Comparison of ENCODE assay signal across 9 cellular contexts in the genomic region with DNA sequence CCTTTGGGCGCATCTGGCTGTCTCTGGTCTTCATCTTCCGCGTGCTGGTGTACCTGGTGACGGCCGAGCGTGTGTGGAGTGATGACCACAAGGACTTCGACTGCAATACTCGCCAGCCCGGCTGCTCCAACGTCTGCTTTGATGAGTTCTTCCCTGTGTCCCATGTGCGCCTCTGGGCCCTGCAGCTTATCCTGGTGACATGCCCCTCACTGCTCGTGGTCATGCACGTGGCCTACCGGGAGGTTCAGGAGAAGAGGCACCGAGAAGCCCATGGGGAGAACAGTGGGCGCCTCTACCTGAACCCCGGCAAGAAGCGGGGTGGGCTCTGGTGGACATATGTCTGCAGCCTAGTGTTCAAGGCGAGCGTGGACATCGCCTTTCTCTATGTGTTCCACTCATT. TPM values are rescaled to one million over a fixed set of nuclear protein-coding genes. Genes with fewer than 3 reads are reported as not detected.
"Had no signal": no experiment of that assay in that cellular context is flagged by ENCODE, and none has a peak within 500 bp of the region (broad histone marks: within the 10 kb centered on the region; RNA-seq: fewer than 3 reads in every experiment).

No MANE protein-coding gene starts in this region.

- H3K4me2 ChIP-seq: GM23338 had no signal

- H2AFZ ChIP-seq: GM23338 had no signal

- H3K4me3 ChIP-seq: GM23338 had no signal

- DNase-seq: H9, HCEC 1CT, KBM-7 had no signal

- FAIRE-seq: H1, H54, HTR-8/SVneo had no signal

- ATAC-seq: GM23338 had no signal

RNA-seq across cellular contexts. Expression of gene GJB4, which starts 2.2 kb away (rescaled TPM):
- total RNA-seq: H9 had no signal
- polyA plus RNA-seq: GM23338, IgD-negative memory B cell had no signal

RNA-seq across cellular contexts. Expression of gene GJB5, which starts 2.5 kb away (rescaled TPM):
- total RNA-seq: HT-29 had no signal
- polyA plus RNA-seq: GM23338, IgD-negative memory B cell had no signal

RNA-seq across cellular contexts. Expression of gene GJB3, which starts 23.6 kb away (rescaled TPM):
- polyA plus RNA-seq: IgD-negative memory B cell had no signal

RNA-seq across cellular contexts. Expression of gene GJA4, which starts 35.4 kb away (rescaled TPM):
- total RNA-seq: HT-29 had no signal
- polyA plus RNA-seq: IgD-negative memory B cell had no signal
